1 cellular context compared by ENCODE assay signal in genomic region chr1:63858153-63858552, GRCh38.
TF ChIP-seq lines count a peak whose summit lies in the region.

No MANE protein-coding gene starts in this region.

TF ChIP-seq in GM23338, 12 proteins besides CTCF, POLR2A, EP300 and RAD21 (continued from another document):
- TF ChIP-seq ZNF462 (CRISPR knock-in tag; IDR thresholded peaks at IDR 0.05) (no peak), EZH2phosphoT487 (IDR thresholded peaks at IDR 0.05; ENCODE audit: unreplicated experiment) (no peak), ZNF331 (CRISPR knock-in tag; IDR thresholded peaks at IDR 0.05; ENCODE audit: low read depth) (no peak), REST (IDR thresholded peaks at IDR 0.05; ENCODE audit: unreplicated experiment) (no peak), POLR2AphosphoS5 (IDR thresholded peaks at IDR 0.05; ENCODE audit: low read depth) (no peak), NANOG (IDR thresholded peaks at IDR 0.05; ENCODE audit: borderline replicate concordance) (no peak), JUNB (IDR thresholded peaks at IDR 0.05; ENCODE audit: unreplicated experiment) (no peak), EZH2 (IDR thresholded peaks at IDR 0.05; ENCODE audit: low read depth, unreplicated experiment) (no peak), ETS1 (IDR thresholded peaks at IDR 0.05) (no peak), STAT1 (IDR thresholded peaks at IDR 0.05; ENCODE audit: unreplicated experiment) (no peak), CREB1 (CRISPR knock-in tag; IDR thresholded peaks at IDR 0.05; ENCODE audit: low read depth) (no peak)
